In genomic region chr20:54044156-54044555, GRCh38 we compare ENCODE assay signal across 9 cellular contexts. TPM values are rescaled to one million over a fixed set of nuclear protein-coding genes. Genes with fewer than 3 reads are reported as not detected.
DNase-seq lines count a peak whose midpoint lies in the region; ATAC-seq and TF ChIP-seq lines count a peak whose summit lies in the region.
"Had no signal": no experiment of that assay in that cellular context is flagged by ENCODE, and none has a peak within 500 bp of the region (broad histone marks: within the 10 kb centered on the region; RNA-seq: fewer than 3 reads in every experiment).

No MANE protein-coding gene starts in this region.

- TF ChIP-seq EP300 in transverse colon (IDR thresholded peaks at IDR 0.05; ENCODE audit: low read depth) = no peak

- intact Hi-C loops in gastrocnemius medialis (cut with DNase I; ENCODE audit: low total_unique reads) (no loop called here), transverse colon (cut with DNase I; ENCODE audit: low total_unique reads) (no loop called here)

- no peaks in the 10 kb centered on the region for H3K4me1 ChIP-seq in gastrocnemius medialis
- no peaks in the 10 kb centered on the region for H3K4me1 ChIP-seq in transverse colon

- TF ChIP-seq POLR2A in gastrocnemius medialis (IDR thresholded peaks at IDR 0.05) (no peak), transverse colon (IDR thresholded peaks at IDR 0.05) (no peak)

- TF ChIP-seq CTCF in gastrocnemius medialis (IDR thresholded peaks at IDR 0.05 in 4 of 5, conservative IDR thresholded peaks at IDR 0.05 in 1 of 5) = no peak
- TF ChIP-seq CTCF in transverse colon (IDR thresholded peaks at IDR 0.05) = no peak

- H3K27me3 ChIP-seq in gastrocnemius medialis (peaks cover 0 to 8% (median 0%) of the 10 kb centered on the region in 3 donors), transverse colon (no peaks in the 10 kb centered on the region)

- no peaks in the 10 kb centered on the region for H3K9me3 ChIP-seq in gastrocnemius medialis
- H3K9me3 ChIP-seq in transverse colon = no peaks in the 10 kb centered on the region

- H3K27ac Mint-ChIP-seq in activated naive CD8-positive, alpha-beta T cell treated with anti-CD3 and anti-CD28 coated beads, Interleukin-2, amount 50 U/mL, for 24 hours = no peak overlapping the region

- H3K36me3 Mint-ChIP-seq in activated naive CD8-positive, alpha-beta T cell treated with anti-CD3 and anti-CD28 coated beads, Interleukin-2, amount 50 U/mL, for 24 hours (ENCODE audit: low read depth) = no peaks in the 10 kb centered on the region

- H3K4me3 ChIP-seq in gastrocnemius medialis = no peak overlapping the region
- H3K4me3 ChIP-seq in transverse colon = no peak overlapping the region

- peaks cover 9% of the 10 kb centered on the region for H3K4me1 Mint-ChIP-seq in activated naive CD8-positive, alpha-beta T cell treated with anti-CD3 and anti-CD28 coated beads, Interleukin-2, amount 50 U/mL, for 24 hours

- no peak overlapping the region for H3K4me3 Mint-ChIP-seq in activated naive CD8-positive, alpha-beta T cell treated with anti-CD3 and anti-CD28 coated beads, Interleukin-2, amount 50 U/mL, for 24 hours

- peaks cover 2% of the 10 kb centered on the region for H3K27me3 Mint-ChIP-seq in activated naive CD8-positive, alpha-beta T cell treated with anti-CD3 and anti-CD28 coated beads, Interleukin-2, amount 50 U/mL, for 24 hours

- in situ Hi-C loops in gastrocnemius medialis (cut with MboI; ENCODE audit: low sequenced_read_pairs in 4 of 4) (no loop called here), transverse colon (cut with MboI; ENCODE audit: low pct_ligation_motif_present in 1 of 4, low pct_unique_long_range_greater_than_20kb in 1 of 4, low sequenced_read_pairs in 3 of 4) (no loop called here)

- H3K27ac ChIP-seq in gastrocnemius medialis (no peak overlapping the region), transverse colon (no peak overlapping the region)

- ATAC-seq in HG03103 (IDR thresholded peaks at IDR 0.05; ENCODE audit: low read depth, unreplicated experiment) = peak; percentile 56
- ATAC-seq in activated naive CD8-positive, alpha-beta T cell treated with anti-CD3 and anti-CD28 coated beads, Interleukin-2, amount 50 U/mL, for 24 hours = peak; percentile 59
- peak; percentile 42 to 58 for ATAC-seq in gastrocnemius medialis

- H3K9me3 Mint-ChIP-seq in activated naive CD8-positive, alpha-beta T cell treated with anti-CD3 and anti-CD28 coated beads, Interleukin-2, amount 50 U/mL, for 24 hours = no peaks in the 10 kb centered on the region

- DNase-seq in SIG-M5 treated with dmso at 0.1 percent for 504 hours (lab: John Stamatoyannopoulos, UW; ENCODE audit: unreplicated experiment) (peak; percentile 67), SIG-M5 (lab: John Stamatoyannopoulos, UW) (no peak), gastrocnemius medialis (no peak), NCI-H345 treated with DMSO at 0.1 percent for 48 hours (lab: John Stamatoyannopoulos, UW; ENCODE audit: unreplicated experiment) (no peak), RPMI8226 (no peak), transverse colon (no peak)
- DNase-seq in activated naive CD8-positive, alpha-beta T cell treated with anti-CD3 and anti-CD28 coated beads, Interleukin-2, amount 50 U/mL, for 24 hours = no peak
- DNase-seq: NCI-H2171 had no signal

- H3K36me3 ChIP-seq in gastrocnemius medialis = no peaks in the 10 kb centered on the region
- no peaks in the 10 kb centered on the region for H3K36me3 ChIP-seq in transverse colon

RNA-seq across cellular contexts. Expression of gene BCAS1, which starts 26.2 kb away (rescaled TPM):
- under 1 TPM in 1 of 4 donors, not detected in 3; 0.32 TPM for total RNA-seq in gastrocnemius medialis
- total RNA-seq in transverse colon = 100 to 1,000 TPM in 2 of 4 donors, 10 to 100 TPM in 2; 68.9 to 127 (median 89.0) TPM

Comparison
In these comparisons a context has a peak if more than half of its experiments do, and no peak if none do; other contexts are left out.
1. RNA of gene BCAS1, which starts 26.2 kb away (total RNA-seq): 68.9 to 127 TPM in transverse colon; 0.32 TPM in gastrocnemius medialis; every median in the first group is over 10 times any median in the second.
2. Peak in every context shown above with its lines, with median percentiles within 50 percentile points of each other: ATAC-seq.